ENCODE assay signal across 18 cellular contexts in genomic region chr3:194876403-194877165, GRCh38.
DNase-seq lines count a peak whose midpoint lies in the region; ATAC-seq and TF ChIP-seq lines count a peak whose summit lies in the region.
"Had no signal": no experiment of that assay in that cellular context is flagged by ENCODE, and none has a peak within 500 bp of the region (broad histone marks: within the 10 kb centered on the region; RNA-seq: fewer than 3 reads in every experiment).

No MANE protein-coding gene starts in this region.

- no peaks in the 10 kb centered on the region for H3K79me1 ChIP-seq in mesenchymal stem cell (replicated peaks; ENCODE audit: low read length, poor library complexity, severe bottlenecking)

- H3K4ac ChIP-seq in mesenchymal stem cell (ENCODE audit: low read depth in 1 of 2, low read length in 2 of 2) = no peak overlapping the region

- no peak overlapping the region for H3K9ac ChIP-seq in mesenchymal stem cell (ENCODE audit: low read length)

- H3K14ac ChIP-seq in mesenchymal stem cell (ENCODE audit: low read length in 2 of 2) = no peak overlapping the region

- WGBS in right cardiac atrium = 57% methylated on average over 14 of the region's 14 CpGs
- 71% methylated on average over 14 of the region's 14 CpGs for WGBS in esophagus muscularis mucosa
- 27 to 32% methylated on average over 14 of the region's 14 CpGs for WGBS in aorta, 2 donors
- WGBS in mesenchymal stem cell = 93% methylated on average over 13 of the region's 14 CpGs

- TF ChIP-seq EP300 in esophagus muscularis mucosa (IDR thresholded peaks at IDR 0.05) = no peak

- DNase-seq in right cardiac atrium (peak; percentile 40 to 68 (median 54)), cardiac septum (ENCODE audit: low spot score) (no peak), esophagus muscularis mucosa (ENCODE audit: extremely low spot score) (peak; percentile 53), aorta (peak in 1 of 2 donors; percentile 64), HT-29 (ENCODE audit: low spot score) (no peak), mesenchymal stem cell (no peak)
- no peak for DNase-seq in activated naive CD4-positive, alpha-beta T cell treated with anti-CD3 and anti-CD28 coated beads, Interleukin-2, amount 50 U/mL, for 16 hours
- DNase-seq: CD4-positive, alpha-beta T cell; DMS79 treated with DMSO at 0.1 percent for 48 hours; GDM1; NCI-H1105; NCI-H1694 treated with DMSO at 0.1 percent for 48 hours; NCI-H69; NK-92 treated with Interleukin-12 subunit alpha and Interleukin-12 subunit beta, amount 100 ng/mL, for 24 hours had no signal

- no peak overlapping the region for H3K23ac ChIP-seq in mesenchymal stem cell (ENCODE audit: low read length in 2 of 2)

- ATAC-seq in right cardiac atrium = no peak
- peak; percentile 35 for ATAC-seq in aorta (ENCODE audit: low FRiP score)
- ATAC-seq: K562 had no signal

- no peak overlapping the region for H2BK15ac ChIP-seq in mesenchymal stem cell (ENCODE audit: low read depth, poor library complexity, severe bottlenecking)

- no peaks in the 10 kb centered on the region for H3K9me3 ChIP-seq in right cardiac atrium (ENCODE audit: control insufficient read depth, low read length)
- H3K9me3 ChIP-seq in esophagus muscularis mucosa = no peaks in the 10 kb centered on the region
- no peaks in the 10 kb centered on the region for H3K9me3 ChIP-seq in aorta (ENCODE audit: control insufficient read depth, low read length)
- H3K9me3 ChIP-seq in mesenchymal stem cell (ENCODE audit: control insufficient read depth, low read length) = no peaks in the 10 kb centered on the region

- no peak overlapping the region for H4K91ac ChIP-seq in mesenchymal stem cell (ENCODE audit: low read length)

- H2BK12ac ChIP-seq in mesenchymal stem cell (ENCODE audit: low read length in 2 of 2) = no peak overlapping the region

- H3K4me2 ChIP-seq in mesenchymal stem cell (ENCODE audit: low read length, poor library complexity, severe bottlenecking) = no peak overlapping the region

- H3K4me3 ChIP-seq in right cardiac atrium (ENCODE audit: low read length) (no peak overlapping the region), esophagus muscularis mucosa (no peak overlapping the region), aorta (ENCODE audit: low read length in 2 of 2) (no peak overlapping the region), mesenchymal stem cell (ENCODE audit: insufficient read depth in 1 of 2, low read depth in 1 of 2, low read length in 2 of 2) (peak overlapping the region in 1 of 2 experiments; percentile 38)
- H3K4me3 ChIP-seq: K562 had no signal

- H2AFZ ChIP-seq in mesenchymal stem cell (ENCODE audit: low read depth, low read length) = no peak overlapping the region

- intact Hi-C loops in right cardiac atrium (cut with DNase I) (loop anchor here in 1 of 4 donors (10.0 kb wide), 1 partner anchor 192 kb away; the partner anchor contains the start of gene FAM43A), cardiac septum (cut with DNase I) (loop anchor here (5.0 kb wide), 1 partner anchor 226 kb away; no protein-coding TSS in a partner anchor), esophagus muscularis mucosa (cut with DNase I) (no loop called here), aorta (cut with DNase I) (no loop called here)

- H4K8ac ChIP-seq in mesenchymal stem cell (ENCODE audit: low read length) = no peak overlapping the region

- H3K36me3 Mint-ChIP-seq in nephron (ENCODE audit: low read depth) = no peaks in the 10 kb centered on the region

- H2BK120ac ChIP-seq in mesenchymal stem cell (ENCODE audit: low read depth, low read length) = no peak overlapping the region

- H3K4me1 Mint-ChIP-seq in nephron = peaks cover 68% of the 10 kb centered on the region

- no peaks in the 10 kb centered on the region for H3K27me3 ChIP-seq in right cardiac atrium (ENCODE audit: control insufficient read depth, insufficient read depth)
- no peaks in the 10 kb centered on the region for H3K27me3 ChIP-seq in esophagus muscularis mucosa
- H3K27me3 ChIP-seq in aorta (ENCODE audit: control insufficient read depth in 1 of 2, insufficient read depth in 2 of 2, low read length in 1 of 2) = no peaks in the 10 kb centered on the region
- peaks cover 0 to 38% of the 10 kb centered on the region in 2 experiments for H3K27me3 ChIP-seq in mesenchymal stem cell (ENCODE audit: control insufficient read depth in 1 of 2, insufficient read depth in 1 of 2, low read length in 2 of 2)

- H3K27me3 Mint-ChIP-seq in nephron (ENCODE audit: low read depth) = peaks cover 5% of the 10 kb centered on the region
- H3K27me3 Mint-ChIP-seq: CD4-positive, alpha-beta T cell had no signal

- H3K27ac ChIP-seq in right cardiac atrium (ENCODE audit: low read length) = no peak overlapping the region
- peak overlapping the region in 3 of 4 donors; percentile 17 to 28 (median 26) for H3K27ac ChIP-seq in esophagus muscularis mucosa (replicated peaks in 1 of 4)
- H3K27ac ChIP-seq in aorta (ENCODE audit: low read depth in 1 of 2, low read length in 2 of 2) = no peak overlapping the region
- no peak overlapping the region for H3K27ac ChIP-seq in mesenchymal stem cell (ENCODE audit: low read length, poor library complexity, severe bottlenecking)
- H3K27ac ChIP-seq: HL-60, RWPE1 had no signal

- no peak overlapping the region for H2BK5ac ChIP-seq in mesenchymal stem cell (ENCODE audit: low read depth, low read length, poor library complexity, severe bottlenecking)

- H3K27ac Mint-ChIP-seq in nephron = peak overlapping the region; percentile 49 to 74 (median 49)
- H3K27ac Mint-ChIP-seq: CD4-positive, alpha-beta T cell had no signal

- no peak for TF ChIP-seq CTCF in esophagus muscularis mucosa (IDR thresholded peaks at IDR 0.05)
- no peak for TF ChIP-seq CTCF in nephron (IDR thresholded peaks at IDR 0.05; ENCODE audit: unreplicated experiment in 3 of 3)

- H3K36me3 ChIP-seq in esophagus muscularis mucosa (no peaks in the 10 kb centered on the region), aorta (ENCODE audit: control insufficient read depth in 1 of 2, insufficient read depth in 2 of 2, low read length in 1 of 2) (no peaks in the 10 kb centered on the region), mesenchymal stem cell (ENCODE audit: control insufficient read depth in 1 of 2, insufficient read depth in 2 of 2, low read depth in 1 of 2, low read length in 2 of 2) (no peaks in the 10 kb centered on the region)

- no peak overlapping the region for H3K18ac ChIP-seq in mesenchymal stem cell (ENCODE audit: low read depth in 1 of 2, low read length in 2 of 2)

- no peak overlapping the region for H2AK5ac ChIP-seq in mesenchymal stem cell (ENCODE audit: low read length, severe bottlenecking)

- TF ChIP-seq POLR2A in esophagus muscularis mucosa (IDR thresholded peaks at IDR 0.05; ENCODE audit: low read depth) = no peak

- H3K4me1 ChIP-seq in right cardiac atrium (ENCODE audit: control insufficient read depth, insufficient read depth, low read length) = peaks cover 22% of the 10 kb centered on the region
- peaks cover 53 to 64% (median 58%) of the 10 kb centered on the region in 4 donors for H3K4me1 ChIP-seq in esophagus muscularis mucosa
- no peaks in the 10 kb centered on the region for H3K4me1 ChIP-seq in aorta (ENCODE audit: control insufficient read depth in 1 of 2, insufficient read depth in 2 of 2, low read length in 2 of 2)
- H3K4me1 ChIP-seq in mesenchymal stem cell (ENCODE audit: control insufficient read depth, insufficient read depth, low read depth, low read length) = peaks cover 10% of the 10 kb centered on the region

- no peak overlapping the region for H3K4me3 Mint-ChIP-seq in nephron
- H3K4me3 Mint-ChIP-seq: CD4-positive, alpha-beta T cell had no signal

- no peaks in the 10 kb centered on the region for H3K9me3 Mint-ChIP-seq in nephron
- H3K9me3 Mint-ChIP-seq: CD4-positive, alpha-beta T cell had no signal

Comparison
In these comparisons a context has a peak if more than half of its experiments do, and no peak if none do; other contexts are left out.
1. DNase-seq: peak in right cardiac atrium (3 of 3) and esophagus muscularis mucosa (single experiment); none in cardiac septum (single experiment), activated naive CD4-positive, alpha-beta T cell treated with anti-CD3 and anti-CD28 coated beads, Interleukin-2, amount 50 U/mL, for 16 hours (single experiment), HT-29 (single experiment) and mesenchymal stem cell (single experiment).
2. H3K27ac ChIP-seq: peak in esophagus muscularis mucosa (3 of 4); none in right cardiac atrium (single experiment), aorta (0 of 2) and mesenchymal stem cell (single experiment).